8 cellular contexts compared by ENCODE assay signal in genomic region chr12:45216297-45216982, GRCh38. TPM values are rescaled to one million over a fixed set of nuclear protein-coding genes. Genes with fewer than 3 reads are reported as not detected.
DNase-seq lines count a peak whose midpoint lies in the region; ATAC-seq and TF ChIP-seq lines count a peak whose summit lies in the region.

No MANE protein-coding gene starts in this region.

- H3K27ac ChIP-seq in subcutaneous abdominal adipose tissue (ENCODE audit: low read depth, low read length) = peak overlapping the region; percentile 100

- H3K4me3 ChIP-seq in fibroblast of mammary gland (ENCODE audit: control insufficient read depth, low read depth, low read length) (peak overlapping the region; percentile 87), subcutaneous abdominal adipose tissue (ENCODE audit: low read depth in 1 of 5, low read length in 5 of 5) (peak overlapping the region; percentile 67 to 99 (median 93))

- peaks cover 3 to 50% (median 43%) of the 10 kb centered on the region in 5 donors for H3K4me1 ChIP-seq in subcutaneous abdominal adipose tissue (ENCODE audit: control insufficient read depth in 5 of 5, insufficient read depth in 5 of 5, low read length in 5 of 5)

- H3K9me3 Mint-ChIP-seq in activated T-cell treated with anti-CD3 and anti-CD28 coated beads, Interleukin-2, amount 50 U/mL, for 4 hours = no peaks in the 10 kb centered on the region
- H3K9me3 Mint-ChIP-seq in nephron = no peaks in the 10 kb centered on the region

- H3K9ac ChIP-seq in subcutaneous abdominal adipose tissue (ENCODE audit: low read length in 5 of 5) = peak overlapping the region; percentile 83 to 99 (median 94)

- no peaks in the 10 kb centered on the region for H3K27me3 ChIP-seq in subcutaneous abdominal adipose tissue (ENCODE audit: control insufficient read depth in 5 of 5, insufficient read depth in 4 of 5, low read length in 5 of 5)

- ATAC-seq in HG02840 (IDR thresholded peaks at IDR 0.05; ENCODE audit: low FRiP score, unreplicated experiment) = peak; percentile 44
- ATAC-seq in activated T-cell treated with anti-CD3 and anti-CD28 coated beads, Interleukin-2, amount 50 U/mL, for 4 hours = peak; percentile 53 to 55

- H3K27ac Mint-ChIP-seq in nephron = peak overlapping the region; percentile 96

- H3K4me1 Mint-ChIP-seq in activated T-cell treated with anti-CD3 and anti-CD28 coated beads, Interleukin-2, amount 50 U/mL, for 4 hours (ENCODE audit: low read depth) = peaks cover 53% of the 10 kb centered on the region
- peaks cover 36% of the 10 kb centered on the region for H3K4me1 Mint-ChIP-seq in nephron

- peak; percentile 23 to 42 for DNase-seq in NCI-H524 (lab: John Stamatoyannopoulos, UW)
- DNase-seq in NCI-H524 treated with DMSO at 0.1 percent for 48 hours (lab: John Stamatoyannopoulos, UW) = no peak
- DNase-seq in NCI-H748 (lab: John Stamatoyannopoulos, UW; ENCODE audit: unreplicated experiment) = peak; percentile 61
- peak; percentile 21 for DNase-seq in activated T-cell treated with anti-CD3 and anti-CD28 coated beads, Interleukin-2, amount 50 U/mL, for 4 hours
- DNase-seq in fibroblast of mammary gland (ENCODE audit: low read depth) = peak; percentile 34

- no peaks in the 10 kb centered on the region for H3K9me3 ChIP-seq in subcutaneous abdominal adipose tissue (ENCODE audit: control insufficient read depth in 5 of 5, low read length in 5 of 5)

- H3K27me3 Mint-ChIP-seq in activated T-cell treated with anti-CD3 and anti-CD28 coated beads, Interleukin-2, amount 50 U/mL, for 4 hours (ENCODE audit: low read depth) = no peaks in the 10 kb centered on the region
- H3K27me3 Mint-ChIP-seq in nephron (ENCODE audit: low read depth) = no peaks in the 10 kb centered on the region

- H3K4me3 Mint-ChIP-seq in activated T-cell treated with anti-CD3 and anti-CD28 coated beads, Interleukin-2, amount 50 U/mL, for 4 hours = peak overlapping the region; percentile 92
- peak overlapping the region; percentile 95 to 100 (median 99) for H3K4me3 Mint-ChIP-seq in nephron

- peaks cover 4% of the 10 kb centered on the region for H3K36me3 Mint-ChIP-seq in activated T-cell treated with anti-CD3 and anti-CD28 coated beads, Interleukin-2, amount 50 U/mL, for 4 hours (ENCODE audit: insufficient read depth)
- peaks cover 5% of the 10 kb centered on the region for H3K36me3 Mint-ChIP-seq in nephron (ENCODE audit: low read depth)

- TF ChIP-seq CTCF in fibroblast of mammary gland (conservative IDR thresholded peaks at IDR 0.05; ENCODE audit: control insufficient read depth, insufficient read depth, low read depth, low read length) = peak; percentile 28
- peak in 1 of 3 experiments; percentile 25 for TF ChIP-seq CTCF in nephron (IDR thresholded peaks at IDR 0.05; ENCODE audit: unreplicated experiment in 3 of 3)

- H3K36me3 ChIP-seq in subcutaneous abdominal adipose tissue (ENCODE audit: control insufficient read depth in 5 of 5, insufficient read depth in 5 of 5, low read length in 5 of 5) = no peaks in the 10 kb centered on the region

RNA-seq across cellular contexts. Expression of gene ANO6, which starts 0.5 kb away (rescaled TPM):
- total RNA-seq in activated T-cell treated with anti-CD3 and anti-CD28 coated beads, Interleukin-2, amount 50 U/mL, for 4 hours = 10 to 100 TPM; 13.6 to 18.5 (median 16.3) TPM
